ENCODE assay signal across 13 cellular contexts in genomic region chr22:35524966-35525686, GRCh38. TPM values are rescaled to one million over a fixed set of nuclear protein-coding genes. Genes with fewer than 3 reads are reported as not detected.
DNase-seq lines count a peak whose midpoint lies in the region; ATAC-seq and TF ChIP-seq lines count a peak whose summit lies in the region.
"Had no signal": no experiment of that assay in that cellular context is flagged by ENCODE, and none has a peak within 500 bp of the region (broad histone marks: within the 10 kb centered on the region; RNA-seq: fewer than 3 reads in every experiment).

No MANE protein-coding gene starts in this region.

- H3K4me3 ChIP-seq in GM23248 (no peak overlapping the region), fibroblast of villous mesenchyme (ENCODE audit: low read depth, low read length) (no peak overlapping the region)

- no peak for ATAC-seq in GM19324 (IDR thresholded peaks at IDR 0.05; ENCODE audit: low FRiP score, unreplicated experiment)

- no peaks in the 10 kb centered on the region for H3K4me1 ChIP-seq in GM23248 (ENCODE audit: insufficient read depth)

- peak; percentile 47 for DNase-seq in GM23248
- DNase-seq in NCI-H526 treated with DMSO at 0.1 percent for 48 hours (lab: John Stamatoyannopoulos, UW), result peak; percentile 22
- DNase-seq in fibroblast of villous mesenchyme (ENCODE audit: low read depth), result peak; percentile 80
- DNase-seq in superior temporal gyrus (ENCODE audit: extremely low spot score), result peak; percentile 80
- DNase-seq in activated CD4-positive, alpha-beta T cell treated with anti-CD3 and anti-CD28 coated beads, Interleukin-2, amount 50 U/mL, for 48 hours, result no peak
- no peak for DNase-seq in DMS114 treated with DMSO at 0.1 percent for 48 hours (lab: John Stamatoyannopoulos, UW; ENCODE audit: unreplicated experiment)
- DNase-seq: activated CD4-positive, alpha-beta T cell treated with anti-CD3 and anti-CD28 coated beads, Interleukin-2, amount 10 ng/mL, durations not matched to agents 24 days and 14 days; activated naive CD4-positive, alpha-beta T cell treated with anti-CD3 and anti-CD28 coated beads, Interleukin-2, amount 50 U/mL, for 16 hours; EL; midbrain; NCI-H226 had no signal

- in situ Hi-C loops in GM23248 (cut with MboI), result no loop called here

- no peak overlapping the region for H3K4me2 ChIP-seq in GM23248 (ENCODE audit: unreplicated experiment)

- no peak for TF ChIP-seq CTCF in fibroblast of villous mesenchyme (IDR thresholded peaks at IDR 0.05; ENCODE audit: insufficient read depth, low read depth, low read length)

- no peak overlapping the region for H3K9ac ChIP-seq in GM23248

- no peak overlapping the region for H2AFZ ChIP-seq in GM23248

- WGBS in GM23248 (ENCODE audit: low coverage in 1 of 2, low lambda C conversion rate in 2 of 2, missing lambda C conversion rate in 2 of 2), 2 experiments, result 29 to 34% methylated on average over 14 of the region's 14 CpGs

- no peaks in the 10 kb centered on the region for H3K36me3 ChIP-seq in GM23248 (ENCODE audit: low read depth)

- no peaks in the 10 kb centered on the region for H3K9me2 ChIP-seq in GM23248 (ENCODE audit: insufficient read depth)

- no peaks in the 10 kb centered on the region for H3K9me3 ChIP-seq in GM23248 (ENCODE audit: low read depth)

- no peaks in the 10 kb centered on the region; the same call in 1 of the 2 replicates for H3K27me3 ChIP-seq in GM23248 (replicated peaks; ENCODE audit: insufficient read depth)

- no peaks in the 10 kb centered on the region for H3K79me2 ChIP-seq in GM23248 (ENCODE audit: insufficient read depth)

- H3K27ac ChIP-seq in GM23248, result no peak overlapping the region

- H3F3A ChIP-seq in GM23248 (ENCODE audit: insufficient read depth), result no peaks in the 10 kb centered on the region

- H4K20me1 ChIP-seq in GM23248 (ENCODE audit: insufficient read depth), result no peaks in the 10 kb centered on the region

RNA-seq across cellular contexts. Expression of gene RASD2, which starts 15.5 kb away (rescaled TPM):
- total RNA-seq in GM23248 (2014; rRNA removed; shearing (Covaris generic)), result 0.76 and 3.7 TPM in 2 replicates
- 1.5 and 1.6 TPM in 2 replicates for polyA plus RNA-seq in GM23248 (2016; fragmentation: Nextera tagmentation; extraction: Ambion mirVana)
- under 0.01 TPM in 1 of 2 replicates, not detected in the other for total RNA-seq in fibroblast of villous mesenchyme
- total RNA-seq: activated CD4-positive, alpha-beta T cell treated with anti-CD3 and anti-CD28 coated beads, Interleukin-2, amount 10 ng/mL, durations not matched to agents 24 days and 14 days; HT1080 had no signal

Comparison
In these comparisons a context has a peak if more than half of its experiments do, and no peak if none do; other contexts are left out.
1. DNase-seq: peak in GM23248 (single experiment), NCI-H526 treated with DMSO at 0.1 percent for 48 hours (single experiment), fibroblast of villous mesenchyme (single experiment) and superior temporal gyrus (single experiment); none in activated CD4-positive, alpha-beta T cell treated with anti-CD3 and anti-CD28 coated beads, Interleukin-2, amount 50 U/mL, for 48 hours (0 of 2) and DMS114 treated with DMSO at 0.1 percent for 48 hours (single experiment).